In genomic region chr6:90472716-90473115, GRCh38 we compare ENCODE assay signal across 1 cellular context.
TF ChIP-seq lines count a peak whose summit lies in the region.

No MANE protein-coding gene starts in this region.

TF ChIP-seq in GM23338, 12 proteins besides CTCF, POLR2A, EP300 and RAD21 (continued from another document):
- no peak for TF ChIP-seq ZNF114 (CRISPR knock-in tag; IDR thresholded peaks at IDR 0.05)
- no peak for TF ChIP-seq POLR2AphosphoS5 (IDR thresholded peaks at IDR 0.05; ENCODE audit: low read depth)
- no peak for TF ChIP-seq STAT1 (IDR thresholded peaks at IDR 0.05; ENCODE audit: unreplicated experiment)
- no peak for TF ChIP-seq NANOG (IDR thresholded peaks at IDR 0.05; ENCODE audit: borderline replicate concordance)
- no peak for TF ChIP-seq EZH2phosphoT487 (IDR thresholded peaks at IDR 0.05; ENCODE audit: unreplicated experiment)
- TF ChIP-seq, protein P1, sequence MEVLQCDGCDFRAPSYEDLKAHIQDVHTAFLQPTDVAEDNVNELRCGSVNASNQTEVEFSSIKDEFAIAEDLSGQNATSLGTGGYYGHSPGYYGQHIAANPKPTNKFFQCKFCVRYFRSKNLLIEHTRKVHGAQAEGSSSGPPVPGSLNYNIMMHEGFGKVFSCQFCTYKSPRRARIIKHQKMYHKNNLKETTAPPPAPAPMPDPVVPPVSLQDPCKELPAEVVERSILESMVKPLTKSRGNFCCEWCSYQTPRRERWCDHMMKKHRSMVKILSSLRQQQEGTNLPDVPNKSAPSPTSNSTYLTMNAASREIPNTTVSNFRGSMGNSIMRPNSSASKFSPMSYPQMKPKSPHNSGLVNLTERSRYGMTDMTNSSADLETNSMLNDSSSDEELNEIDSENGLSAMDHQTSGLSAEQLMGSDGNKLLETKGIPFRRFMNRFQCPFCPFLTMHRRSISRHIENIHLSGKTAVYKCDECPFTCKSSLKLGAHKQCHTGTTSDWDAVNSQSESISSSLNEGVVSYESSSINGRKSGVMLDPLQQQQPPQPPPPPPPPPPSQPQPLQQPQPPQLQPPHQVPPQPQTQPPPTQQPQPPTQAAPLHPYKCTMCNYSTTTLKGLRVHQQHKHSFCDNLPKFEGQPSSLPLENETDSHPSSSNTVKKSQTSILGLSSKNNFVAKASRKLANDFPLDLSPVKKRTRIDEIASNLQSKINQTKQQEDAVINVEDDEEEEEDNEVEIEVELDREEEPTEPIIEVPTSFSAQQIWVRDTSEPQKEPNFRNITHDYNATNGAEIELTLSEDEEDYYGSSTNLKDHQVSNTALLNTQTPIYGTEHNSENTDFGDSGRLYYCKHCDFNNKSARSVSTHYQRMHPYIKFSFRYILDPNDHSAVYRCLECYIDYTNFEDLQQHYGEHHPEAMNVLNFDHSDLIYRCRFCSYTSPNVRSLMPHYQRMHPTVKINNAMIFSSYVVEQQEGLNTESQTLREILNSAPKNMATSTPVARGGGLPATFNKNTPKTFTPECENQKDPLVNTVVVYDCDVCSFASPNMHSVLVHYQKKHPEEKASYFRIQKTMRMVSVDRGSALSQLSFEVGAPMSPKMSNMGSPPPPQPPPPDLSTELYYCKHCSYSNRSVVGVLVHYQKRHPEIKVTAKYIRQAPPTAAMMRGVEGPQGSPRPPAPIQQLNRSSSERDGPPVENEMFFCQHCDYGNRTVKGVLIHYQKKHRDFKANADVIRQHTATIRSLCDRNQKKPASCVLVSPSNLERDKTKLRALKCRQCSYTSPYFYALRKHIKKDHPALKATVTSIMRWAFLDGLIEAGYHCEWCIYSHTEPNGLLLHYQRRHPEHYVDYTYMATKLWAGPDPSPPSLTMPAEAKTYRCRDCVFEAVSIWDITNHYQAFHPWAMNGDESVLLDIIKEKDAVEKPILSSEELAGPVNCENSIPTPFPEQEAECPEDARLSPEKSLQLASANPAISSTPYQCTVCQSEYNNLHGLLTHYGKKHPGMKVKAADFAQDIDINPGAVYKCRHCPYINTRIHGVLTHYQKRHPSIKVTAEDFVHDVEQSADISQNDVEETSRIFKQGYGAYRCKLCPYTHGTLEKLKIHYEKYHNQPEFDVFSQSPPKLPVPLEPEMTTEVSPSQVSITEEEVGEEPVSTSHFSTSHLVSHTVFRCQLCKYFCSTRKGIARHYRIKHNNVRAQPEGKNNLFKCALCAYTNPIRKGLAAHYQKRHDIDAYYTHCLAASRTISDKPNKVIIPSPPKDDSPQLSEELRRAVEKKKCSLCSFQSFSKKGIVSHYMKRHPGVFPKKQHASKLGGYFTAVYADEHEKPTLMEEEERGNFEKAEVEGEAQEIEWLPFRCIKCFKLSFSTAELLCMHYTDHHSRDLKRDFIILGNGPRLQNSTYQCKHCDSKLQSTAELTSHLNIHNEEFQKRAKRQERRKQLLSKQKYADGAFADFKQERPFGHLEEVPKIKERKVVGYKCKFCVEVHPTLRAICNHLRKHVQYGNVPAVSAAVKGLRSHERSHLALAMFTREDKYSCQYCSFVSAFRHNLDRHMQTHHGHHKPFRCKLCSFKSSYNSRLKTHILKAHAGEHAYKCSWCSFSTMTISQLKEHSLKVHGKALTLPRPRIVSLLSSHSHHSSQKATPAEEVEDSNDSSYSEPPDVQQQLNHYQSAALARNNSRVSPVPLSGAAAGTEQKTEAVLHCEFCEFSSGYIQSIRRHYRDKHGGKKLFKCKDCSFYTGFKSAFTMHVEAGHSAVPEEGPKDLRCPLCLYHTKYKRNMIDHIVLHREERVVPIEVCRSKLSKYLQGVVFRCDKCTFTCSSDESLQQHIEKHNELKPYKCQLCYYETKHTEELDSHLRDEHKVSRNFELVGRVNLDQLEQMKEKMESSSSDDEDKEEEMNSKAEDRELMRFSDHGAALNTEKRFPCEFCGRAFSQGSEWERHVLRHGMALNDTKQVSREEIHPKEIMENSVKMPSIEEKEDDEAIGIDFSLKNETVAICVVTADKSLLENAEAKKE (CRISPR knock-in tag; IDR thresholded peaks at IDR 0.05) = no peak
- no peak for TF ChIP-seq EZH2 (IDR thresholded peaks at IDR 0.05; ENCODE audit: low read depth, unreplicated experiment)
